In genomic region chr1:25813071-25813733, GRCh38 we compare ENCODE assay signal across 1 cellular context.
TF ChIP-seq lines count a peak whose summit lies in the region.

No MANE protein-coding gene starts in this region.

TF ChIP-seq in IMR-90, 13 proteins besides CTCF, POLR2A, EP300 and RAD21:
- TF ChIP-seq NFE2L2 (IDR thresholded peaks at IDR 0.05; ENCODE audit: low read depth, low read length) (no peak), USF2 (IDR thresholded peaks at IDR 0.05; ENCODE audit: low read depth, low read length) (no peak), RCOR1 (IDR thresholded peaks at IDR 0.05; ENCODE audit: insufficient replicate concordance, low read length) (no peak), ELK1 (IDR thresholded peaks at IDR 0.05; ENCODE audit: borderline replicate concordance, low read depth, low read length) (no peak), RFX5 (IDR thresholded peaks at IDR 0.05; ENCODE audit: low read depth, low read length) (no peak), SMC3 (IDR thresholded peaks at IDR 0.05; ENCODE audit: low read depth, low read length) (no peak), MAZ (IDR thresholded peaks at IDR 0.05; ENCODE audit: borderline replicate concordance, low read depth, low read length) (no peak), BHLHE40 (IDR thresholded peaks at IDR 0.05; ENCODE audit: low read depth, low read length) (no peak), FOS (IDR thresholded peaks at IDR 0.05; ENCODE audit: low read depth, low read length) (no peak), CEBPB (IDR thresholded peaks at IDR 0.05; ENCODE audit: low read depth, low read length) (no peak), MAFK (IDR thresholded peaks at IDR 0.05; ENCODE audit: low read depth, low read length) (no peak)
